ENCODE assay signal across 9 cellular contexts in the genomic region with DNA sequence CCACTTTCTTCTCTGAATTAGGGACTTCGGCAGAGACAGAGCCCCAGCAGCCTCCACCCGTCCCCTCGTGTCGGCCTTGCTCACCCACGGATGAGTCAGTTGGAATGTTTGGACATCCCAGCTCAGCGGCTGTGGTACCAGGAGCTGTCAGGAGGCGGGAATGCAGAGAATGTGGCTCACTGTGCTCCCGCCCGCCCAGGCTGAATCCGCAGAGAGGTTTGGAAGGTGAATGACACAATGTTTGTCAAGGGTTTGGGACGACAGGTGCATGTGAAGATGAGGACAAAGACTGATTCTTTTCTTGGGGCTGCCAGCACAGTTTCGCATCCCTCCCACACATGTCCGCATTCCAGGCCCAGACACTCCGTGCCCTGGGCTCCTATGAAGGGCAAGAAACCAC. TPM values are rescaled to one million over a fixed set of nuclear protein-coding genes. Genes with fewer than 3 reads are reported as not detected.
A peak's percentile ranks its signal among the peaks of the same experiment; 100 is the strongest.
DNase-seq lines count a peak whose midpoint lies in the region; ATAC-seq and TF ChIP-seq lines count a peak whose summit lies in the region.
"Had no signal": no experiment of that assay in that cellular context is flagged by ENCODE, and none has a peak within 500 bp of the region (broad histone marks: within the 10 kb centered on the region; RNA-seq: fewer than 3 reads in every experiment).

No MANE protein-coding gene starts in this region.

- H3K36me3 ChIP-seq in subcutaneous abdominal adipose tissue (ENCODE audit: control insufficient read depth in 5 of 5, insufficient read depth in 5 of 5, low read length in 5 of 5) = no peaks in the 10 kb centered on the region

- H3K14ac ChIP-seq in H9 (ENCODE audit: insufficient read depth, low read length) = no peak overlapping the region

- H3K27ac ChIP-seq in H9 (ENCODE audit: insufficient read length, low read depth, low read length) (no peak overlapping the region), subcutaneous abdominal adipose tissue (ENCODE audit: low read depth, low read length) (peak overlapping the region; percentile 27)

- H3K9me3 ChIP-seq in H9 (ENCODE audit: control insufficient read depth, low read depth, low read length) (no peaks in the 10 kb centered on the region), subcutaneous abdominal adipose tissue (ENCODE audit: control insufficient read depth in 5 of 5, low read length in 5 of 5) (no peaks in the 10 kb centered on the region)

- no peak overlapping the region for H2BK20ac ChIP-seq in H9 (ENCODE audit: low read depth, low read length, poor library complexity, severe bottlenecking)

- H3K9me3 Mint-ChIP-seq in H9 (no peaks in the 10 kb centered on the region; a peak in 1 of 5 replicates), WTC11 (no peaks in the 10 kb centered on the region)

- no peak overlapping the region for H2AK5ac ChIP-seq in H9 (ENCODE audit: insufficient read length, low read length)

- H3K9ac ChIP-seq in H9 (ENCODE audit: extremely low read depth, insufficient read length, low read length) (no peak overlapping the region), subcutaneous abdominal adipose tissue (ENCODE audit: low read length in 5 of 5) (no peak overlapping the region)

- no peaks in the 10 kb centered on the region for H4K20me1 ChIP-seq in H9 (ENCODE audit: control insufficient read depth, insufficient read depth, insufficient read length)

- no peaks in the 10 kb centered on the region for H3K79me1 ChIP-seq in H9 (ENCODE audit: insufficient read depth, low read depth, low read length, poor library complexity, severe bottlenecking)

- peak; percentile 55 for DNase-seq in H9
- DNase-seq in WTC11 (ENCODE audit: low spot score) = peak; percentile 71
- DNase-seq in iris pigment epithelial cell (ENCODE audit: low read depth) = peak; percentile 98
- no peak for DNase-seq in activated naive CD4-positive, alpha-beta T cell (lab: John Stamatoyannopoulos, UW)
- no peak for DNase-seq in KG1 (lab: John Stamatoyannopoulos, UW)
- DNase-seq: naive B cell, NCI-H2171 treated with DMSO at 0.1 percent for 48 hours had no signal

- H3K27ac Mint-ChIP-seq in H9 (no peak overlapping the region; a peak in 1 of 7 replicates), WTC11 (no peak overlapping the region)
- H3K27ac Mint-ChIP-seq: naive B cell had no signal

- no peak overlapping the region for H3K4me2 ChIP-seq in H9 (ENCODE audit: insufficient read depth, insufficient read length, low read length)

- no peak overlapping the region for H3K4ac ChIP-seq in H9 (ENCODE audit: low read depth, low read length)

- no peak overlapping the region for H3T11ph ChIP-seq in H9 (ENCODE audit: low read length)

- H3K4me1 Mint-ChIP-seq in H9 = peaks cover 30 to 31% of the 10 kb centered on the region in 2 experiments
- peaks cover 17% of the 10 kb centered on the region for H3K4me1 Mint-ChIP-seq in WTC11

- H2BK5ac ChIP-seq in H9 (ENCODE audit: insufficient read length, low read length) = no peak overlapping the region

- H2BK120ac ChIP-seq in H9 (ENCODE audit: low read depth, low read length, poor library complexity, severe bottlenecking) = no peak overlapping the region

- no peak overlapping the region for H4K5ac ChIP-seq in H9 (ENCODE audit: insufficient read length, low read depth, low read length)

- no peak overlapping the region for H3K4me3 ChIP-seq in subcutaneous abdominal adipose tissue (ENCODE audit: low read depth in 1 of 5, low read length in 5 of 5)

- H3K4me1 ChIP-seq in H9 (ENCODE audit: insufficient read depth, low read length) (no peaks in the 10 kb centered on the region), subcutaneous abdominal adipose tissue (ENCODE audit: control insufficient read depth in 5 of 5, insufficient read depth in 5 of 5, low read length in 5 of 5) (peaks cover 16 to 37% (median 36%) of the 10 kb centered on the region in 5 donors)

- peak; percentile 79 for ATAC-seq in WTC11
- ATAC-seq in GM21390 (IDR thresholded peaks at IDR 0.05; ENCODE audit: unreplicated experiment) = no peak

- TF ChIP-seq CTCF in H9 (conservative IDR thresholded peaks at IDR 0.05) = no peak
- TF ChIP-seq CTCF in WTC11 (IDR thresholded peaks at IDR 0.05) = no peak

- no peaks in the 10 kb centered on the region; the same call in 1 of the 2 replicates for H3K27me3 ChIP-seq in H9 (ENCODE audit: insufficient read depth, low read length)
- peaks cover 0 to 42% (median 14%) of the 10 kb centered on the region in 5 donors for H3K27me3 ChIP-seq in subcutaneous abdominal adipose tissue (ENCODE audit: control insufficient read depth in 5 of 5, insufficient read depth in 4 of 5, low read length in 5 of 5)

- H4K8ac ChIP-seq in H9 (replicated peaks; ENCODE audit: insufficient read length, low read depth, low read length) = no peak overlapping the region

- H3K23me2 ChIP-seq in H9 (ENCODE audit: insufficient read length, low read depth, low read length, poor library complexity, severe bottlenecking) = no peaks in the 10 kb centered on the region

- H3K36me3 Mint-ChIP-seq in H9 (ENCODE audit: insufficient read depth in 1 of 3, low read depth in 3 of 3) (no peaks in the 10 kb centered on the region), WTC11 (no peaks in the 10 kb centered on the region)
- H3K36me3 Mint-ChIP-seq: naive B cell had no signal

- no peak overlapping the region for H3K4me3 Mint-ChIP-seq in H9
- H3K4me3 Mint-ChIP-seq in WTC11 = no peak overlapping the region
- H3K4me3 Mint-ChIP-seq: naive B cell had no signal

- POLR2A ChIA-PET in WTC11 (lab: Charles Lee) = no interaction called here

- WGBS in H9 (ENCODE audit: extremely low coverage, insufficient read length, low lambda C conversion rate) = no CpG with 5 or more reads among the region's 14 CpGs

- H2BK15ac ChIP-seq in H9 (ENCODE audit: low read depth, low read length) = no peak overlapping the region

- CTCF ChIA-PET in WTC11 (lab: Charles Lee) = interaction anchor here (0.6 to 1.1 kb wide), 3 partner anchors 49 to 68 kb away, joined by 3 to 4 read pairs (median 3); no protein-coding TSS in a partner anchor

- H2AFZ ChIP-seq in H9 (ENCODE audit: low read length) = no peak overlapping the region

- H3K27me3 Mint-ChIP-seq in H9 (ENCODE audit: low read depth) (peaks cover 15% of the 10 kb centered on the region), WTC11 (ENCODE audit: low read depth) (no peaks in the 10 kb centered on the region)

- H4K91ac ChIP-seq in H9 (ENCODE audit: insufficient read length, low read depth, low read length) = no peak overlapping the region

- no peak overlapping the region for H3K56ac ChIP-seq in H9 (ENCODE audit: insufficient read length, low read depth, low read length)

- H2BK12ac ChIP-seq in H9 (ENCODE audit: insufficient read length, low read depth, low read length) = no peak overlapping the region

- no peaks in the 10 kb centered on the region for H3K79me2 ChIP-seq in H9 (ENCODE audit: insufficient read depth, low read length)

- H3K18ac ChIP-seq in H9 (ENCODE audit: insufficient read length, low read depth, low read length) = no peak overlapping the region

- H3K23ac ChIP-seq in H9 (ENCODE audit: insufficient read length, low read depth, low read length) = no peak overlapping the region

TF ChIP-seq in WTC11, 78 proteins besides CTCF, POLR2A, EP300 and RAD21:
- TF ChIP-seq ZNF416 (CRISPR knock-in tag; IDR thresholded peaks at IDR 0.05) (no peak), TEAD4 (CRISPR knock-in tag; IDR thresholded peaks at IDR 0.05) (peak; percentile 90), GABPB1 (CRISPR knock-in tag; IDR thresholded peaks at IDR 0.05) (peak; percentile 71)
- TF ChIP-seq, protein P1, sequence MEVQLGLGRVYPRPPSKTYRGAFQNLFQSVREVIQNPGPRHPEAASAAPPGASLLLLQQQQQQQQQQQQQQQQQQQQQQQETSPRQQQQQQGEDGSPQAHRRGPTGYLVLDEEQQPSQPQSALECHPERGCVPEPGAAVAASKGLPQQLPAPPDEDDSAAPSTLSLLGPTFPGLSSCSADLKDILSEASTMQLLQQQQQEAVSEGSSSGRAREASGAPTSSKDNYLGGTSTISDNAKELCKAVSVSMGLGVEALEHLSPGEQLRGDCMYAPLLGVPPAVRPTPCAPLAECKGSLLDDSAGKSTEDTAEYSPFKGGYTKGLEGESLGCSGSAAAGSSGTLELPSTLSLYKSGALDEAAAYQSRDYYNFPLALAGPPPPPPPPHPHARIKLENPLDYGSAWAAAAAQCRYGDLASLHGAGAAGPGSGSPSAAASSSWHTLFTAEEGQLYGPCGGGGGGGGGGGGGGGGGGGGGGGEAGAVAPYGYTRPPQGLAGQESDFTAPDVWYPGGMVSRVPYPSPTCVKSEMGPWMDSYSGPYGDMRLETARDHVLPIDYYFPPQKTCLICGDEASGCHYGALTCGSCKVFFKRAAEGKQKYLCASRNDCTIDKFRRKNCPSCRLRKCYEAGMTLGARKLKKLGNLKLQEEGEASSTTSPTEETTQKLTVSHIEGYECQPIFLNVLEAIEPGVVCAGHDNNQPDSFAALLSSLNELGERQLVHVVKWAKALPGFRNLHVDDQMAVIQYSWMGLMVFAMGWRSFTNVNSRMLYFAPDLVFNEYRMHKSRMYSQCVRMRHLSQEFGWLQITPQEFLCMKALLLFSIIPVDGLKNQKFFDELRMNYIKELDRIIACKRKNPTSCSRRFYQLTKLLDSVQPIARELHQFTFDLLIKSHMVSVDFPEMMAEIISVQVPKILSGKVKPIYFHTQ (CRISPR knock-in tag; IDR thresholded peaks at IDR 0.05) = no peak
- TF ChIP-seq, protein P2, sequence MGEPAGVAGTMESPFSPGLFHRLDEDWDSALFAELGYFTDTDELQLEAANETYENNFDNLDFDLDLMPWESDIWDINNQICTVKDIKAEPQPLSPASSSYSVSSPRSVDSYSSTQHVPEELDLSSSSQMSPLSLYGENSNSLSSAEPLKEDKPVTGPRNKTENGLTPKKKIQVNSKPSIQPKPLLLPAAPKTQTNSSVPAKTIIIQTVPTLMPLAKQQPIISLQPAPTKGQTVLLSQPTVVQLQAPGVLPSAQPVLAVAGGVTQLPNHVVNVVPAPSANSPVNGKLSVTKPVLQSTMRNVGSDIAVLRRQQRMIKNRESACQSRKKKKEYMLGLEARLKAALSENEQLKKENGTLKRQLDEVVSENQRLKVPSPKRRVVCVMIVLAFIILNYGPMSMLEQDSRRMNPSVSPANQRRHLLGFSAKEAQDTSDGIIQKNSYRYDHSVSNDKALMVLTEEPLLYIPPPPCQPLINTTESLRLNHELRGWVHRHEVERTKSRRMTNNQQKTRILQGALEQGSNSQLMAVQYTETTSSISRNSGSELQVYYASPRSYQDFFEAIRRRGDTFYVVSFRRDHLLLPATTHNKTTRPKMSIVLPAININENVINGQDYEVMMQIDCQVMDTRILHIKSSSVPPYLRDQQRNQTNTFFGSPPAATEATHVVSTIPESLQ (CRISPR knock-in tag; IDR thresholded peaks at IDR 0.05) = no peak

RNA-seq across cellular contexts. Expression of a gene that starts 39.6 kb away (rescaled TPM):
- total RNA-seq in H9 (2021) = 4.3 and 6.1 TPM in 2 replicates
- total RNA-seq in WTC11 (2021) = 4.6 to 7.2 TPM (median 6.1 TPM) in 3 replicates

RNA-seq across cellular contexts. Expression of a gene that starts 59.7 kb away (rescaled TPM):
- total RNA-seq in H9 (2021) (not detected in 2 replicates), WTC11 (2021) (not detected in 3 replicates)

Comparison
In these comparisons a context has a peak if more than half of its experiments do, and no peak if none do; other contexts are left out.
1. DNase-seq: peak in H9 (single experiment), WTC11 (single experiment) and iris pigment epithelial cell (single experiment); none in activated naive CD4-positive, alpha-beta T cell (0 of 4) and KG1 (single experiment).